Comparison of ENCODE assay signal across 11 cellular contexts in the genomic region with DNA sequence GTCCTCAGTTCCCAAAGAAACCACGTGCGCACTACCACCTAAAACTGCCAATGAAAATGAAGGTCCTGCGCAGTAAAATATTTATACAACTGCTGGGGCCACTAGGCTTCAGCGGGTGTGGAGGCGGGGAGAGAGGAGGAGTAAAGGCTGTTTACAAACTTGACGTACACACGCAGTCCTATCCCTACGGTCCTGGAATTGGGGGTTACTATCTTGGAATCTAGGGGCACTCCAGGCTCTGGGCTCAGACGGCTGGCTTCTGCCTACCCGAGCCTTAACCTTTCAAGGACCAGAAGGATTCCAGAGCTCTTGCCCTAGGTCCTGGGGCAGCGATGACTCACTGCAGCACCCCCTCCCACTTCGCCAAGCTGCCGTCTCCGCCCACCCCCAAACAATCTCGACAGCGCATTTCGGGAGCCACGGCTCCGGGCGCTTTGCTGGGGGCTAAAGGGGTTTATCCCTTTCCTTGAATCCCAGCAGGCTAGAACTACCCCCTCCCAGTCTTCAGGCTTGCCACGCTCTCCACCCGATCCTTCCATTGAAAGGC. TPM values are rescaled to one million over a fixed set of nuclear protein-coding genes. Genes with fewer than 3 reads are reported as not detected.
DNase-seq lines count a peak whose midpoint lies in the region; ATAC-seq and TF ChIP-seq lines count a peak whose summit lies in the region.
"Had no signal": no experiment of that assay in that cellular context is flagged by ENCODE, and none has a peak within 500 bp of the region (broad histone marks: within the 10 kb centered on the region; RNA-seq: fewer than 3 reads in every experiment).

No MANE protein-coding gene starts in this region.

- H3K4me3 ChIP-seq in SJSA1, result peak overlapping the region; percentile 50
- peak overlapping the region; percentile 70 for H3K4me3 ChIP-seq in fibroblast of mammary gland (ENCODE audit: control insufficient read depth, low read depth, low read length)

- H3K27me3 ChIP-seq in SJSA1 (replicated peaks), result no peaks in the 10 kb centered on the region

- H3K36me3 ChIP-seq in SJSA1, result peaks cover 3% of the 10 kb centered on the region; the same call in 1 of the 2 replicates

- ATAC-seq in GM21619 (IDR thresholded peaks at IDR 0.05; ENCODE audit: unreplicated experiment), result no peak
- ATAC-seq in GM21723 (IDR thresholded peaks at IDR 0.05; ENCODE audit: unreplicated experiment), result no peak
- no peak for ATAC-seq in esophagus mucosa

- peak; percentile 42 to 46 for DNase-seq in SJSA1 (ENCODE audit: low read depth in 1 of 2, low spot score in 2 of 2)
- peak; percentile 53 for DNase-seq in fibroblast of mammary gland (ENCODE audit: low read depth)
- DNase-seq in mucosa of gallbladder (ENCODE audit: low spot score), result peak; percentile 44
- DNase-seq in ureter (ENCODE audit: low spot score), result peak; percentile 68
- DNase-seq in NCI-H1930 (lab: John Stamatoyannopoulos, UW), result no peak
- DNase-seq: activated CD4-positive, alpha-beta T cell treated with anti-CD3 and anti-CD28 coated beads for 48 hours; KG1 had no signal

- TF ChIP-seq CTCF in fibroblast of mammary gland (conservative IDR thresholded peaks at IDR 0.05; ENCODE audit: control insufficient read depth, insufficient read depth, low read depth, low read length), result no peak

- H3K4me1 ChIP-seq in SJSA1 (replicated peaks), result peaks cover 10% of the 10 kb centered on the region; the same call in 1 of the 2 replicates

- H3K27ac ChIP-seq in SJSA1, result peak overlapping the region; percentile 55; the same call in 1 of the 2 replicates

- no peaks in the 10 kb centered on the region for H3K9me3 ChIP-seq in SJSA1 (replicated peaks)

RNA-seq across cellular contexts. Expression of gene ADAMTS9, which starts 3.0 kb away (rescaled TPM):
- total RNA-seq in SJSA1 (2014; rRNA removed; shearing (Covaris generic)), result 4.0 and 5.6 TPM in 2 replicates
- 8.2 TPM for total RNA-seq in mucosa of gallbladder
- 153 TPM for total RNA-seq in ureter
- 4.3 TPM for total RNA-seq in esophagus mucosa
- total RNA-seq: mononuclear cell had no signal

Comparison
In these comparisons a context has a peak if more than half of its experiments do, and no peak if none do; other contexts are left out.
1. DNase-seq: peak in SJSA1 (2 of 2), fibroblast of mammary gland (single experiment), mucosa of gallbladder (single experiment) and ureter (single experiment); none in NCI-H1930 (0 of 2).
2. RNA of gene ADAMTS9, which starts 3.0 kb away (total RNA-seq): 153 TPM in ureter (single experiment); 8.2 TPM in mucosa of gallbladder (single experiment), 4.0 to 5.6 TPM in SJSA1 and 4.3 TPM in esophagus mucosa (single experiment); every median in the first group is over 10 times any median in the second.